8 cellular contexts compared by ENCODE assay signal in the genomic region with DNA sequence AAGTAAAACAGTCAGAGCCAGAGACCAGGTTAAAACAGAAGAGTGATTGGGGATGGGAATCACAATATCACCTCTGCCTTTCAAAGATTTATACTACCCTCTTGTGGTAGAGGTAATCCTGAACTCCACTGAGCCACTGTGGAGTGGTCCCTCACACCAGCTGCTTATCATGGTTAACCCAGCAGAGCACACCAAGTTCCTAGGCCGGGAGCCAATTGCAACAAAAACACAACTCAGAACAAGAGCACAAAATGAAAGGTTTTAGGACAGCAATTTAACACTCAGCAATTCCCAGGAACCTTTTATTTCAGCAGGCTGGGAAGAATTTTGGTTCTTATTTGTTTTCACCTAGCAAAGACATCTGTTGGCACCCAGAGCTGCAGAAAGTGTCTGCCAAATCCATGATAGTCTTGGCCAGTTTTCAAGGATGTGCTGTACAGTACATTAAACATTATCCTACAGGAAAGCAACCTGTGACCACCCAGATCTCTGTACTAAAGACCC.
DNase-seq lines count a peak whose midpoint lies in the region; ATAC-seq lines count a peak whose summit lies in the region.

No MANE protein-coding gene starts in this region.

- H3K4me1 Mint-ChIP-seq in activated T-helper 2 cell treated with anti-CD3 and anti-CD28 coated beads, Interferon-gamma antibody, Interleukin-2, Interleukin-4, amounts not matched to agents 10 μg/mL and 5 μg/mL and 100 μg/mL, durations not matched to agents 14 hours and 24 hours and 36 hours (ENCODE audit: low read depth), result no peaks in the 10 kb centered on the region

- intact Hi-C loops in activated T-helper 2 cell treated with anti-CD3 and anti-CD28 coated beads, Interferon-gamma antibody, Interleukin-2, Interleukin-4, amounts not matched to agents 10 μg/mL and 5 μg/mL and 100 μg/mL, durations not matched to agents 14 hours and 24 hours and 36 hours (cut with micrococcal nuclease), result no loop called here

- DNase-seq in NCI-H446 treated with DMSO at 0.1 percent for 48 hours (lab: John Stamatoyannopoulos, UW) (peak; percentile 46), occipital lobe (lab: John Stamatoyannopoulos, UW) (peak; percentile 51), GM19240 (ENCODE audit: insufficient read length, low spot score) (no peak)
- no peak for DNase-seq in activated T-helper 2 cell treated with anti-CD3 and anti-CD28 coated beads, Interferon-gamma antibody, Interleukin-2, Interleukin-4, amounts not matched to agents 10 μg/mL and 5 μg/mL and 100 μg/mL, durations not matched to agents 14 hours and 24 hours and 36 hours (ENCODE audit: low spot score)

- no peaks in the 10 kb centered on the region for H3K36me3 Mint-ChIP-seq in activated T-helper 2 cell treated with anti-CD3 and anti-CD28 coated beads, Interferon-gamma antibody, Interleukin-2, Interleukin-4, amounts not matched to agents 10 μg/mL and 5 μg/mL and 100 μg/mL, durations not matched to agents 14 hours and 24 hours and 36 hours (ENCODE audit: low read depth)

- H3K27ac ChIP-seq in cingulate gyrus (ENCODE audit: low read depth, low read length), result peak overlapping the region; percentile 31

- H3K4me3 Mint-ChIP-seq in activated T-helper 2 cell treated with anti-CD3 and anti-CD28 coated beads, Interferon-gamma antibody, Interleukin-2, Interleukin-4, amounts not matched to agents 10 μg/mL and 5 μg/mL and 100 μg/mL, durations not matched to agents 14 hours and 24 hours and 36 hours (ENCODE audit: low read depth), result no peak overlapping the region

- no peaks in the 10 kb centered on the region for H3K27me3 Mint-ChIP-seq in activated T-helper 2 cell treated with anti-CD3 and anti-CD28 coated beads, Interferon-gamma antibody, Interleukin-2, Interleukin-4, amounts not matched to agents 10 μg/mL and 5 μg/mL and 100 μg/mL, durations not matched to agents 14 hours and 24 hours and 36 hours (ENCODE audit: low read depth)

- H3K9me3 Mint-ChIP-seq in activated T-helper 2 cell treated with anti-CD3 and anti-CD28 coated beads, Interferon-gamma antibody, Interleukin-2, Interleukin-4, amounts not matched to agents 10 μg/mL and 5 μg/mL and 100 μg/mL, durations not matched to agents 14 hours and 24 hours and 36 hours, result no peaks in the 10 kb centered on the region

- ATAC-seq in GM18868 (IDR thresholded peaks at IDR 0.05; ENCODE audit: unreplicated experiment) (peak; percentile 50), GM18511 (IDR thresholded peaks at IDR 0.05; ENCODE audit: unreplicated experiment) (no peak), GM21367 (IDR thresholded peaks at IDR 0.05; ENCODE audit: unreplicated experiment) (no peak)

- no peak overlapping the region for H3K27ac Mint-ChIP-seq in activated T-helper 2 cell treated with anti-CD3 and anti-CD28 coated beads, Interferon-gamma antibody, Interleukin-2, Interleukin-4, amounts not matched to agents 10 μg/mL and 5 μg/mL and 100 μg/mL, durations not matched to agents 14 hours and 24 hours and 36 hours

Comparison
In these comparisons a context has a peak if more than half of its experiments do, and no peak if none do; other contexts are left out.
1. DNase-seq: peak in NCI-H446 treated with DMSO at 0.1 percent for 48 hours (single experiment) and occipital lobe (single experiment); none in GM19240 (single experiment) and activated T-helper 2 cell treated with anti-CD3 and anti-CD28 coated beads, Interferon-gamma antibody, Interleukin-2, Interleukin-4, amounts not matched to agents 10 μg/mL and 5 μg/mL and 100 μg/mL, durations not matched to agents 14 hours and 24 hours and 36 hours (single experiment).